Comparison of ENCODE assay signal across 8 cellular contexts in genomic region chr4:83455300-83456183, GRCh38. TPM values are rescaled to one million over a fixed set of nuclear protein-coding genes. Genes with fewer than 3 reads are reported as not detected.
DNase-seq lines count a peak whose midpoint lies in the region; ATAC-seq and TF ChIP-seq lines count a peak whose summit lies in the region.

A gene with protein sequence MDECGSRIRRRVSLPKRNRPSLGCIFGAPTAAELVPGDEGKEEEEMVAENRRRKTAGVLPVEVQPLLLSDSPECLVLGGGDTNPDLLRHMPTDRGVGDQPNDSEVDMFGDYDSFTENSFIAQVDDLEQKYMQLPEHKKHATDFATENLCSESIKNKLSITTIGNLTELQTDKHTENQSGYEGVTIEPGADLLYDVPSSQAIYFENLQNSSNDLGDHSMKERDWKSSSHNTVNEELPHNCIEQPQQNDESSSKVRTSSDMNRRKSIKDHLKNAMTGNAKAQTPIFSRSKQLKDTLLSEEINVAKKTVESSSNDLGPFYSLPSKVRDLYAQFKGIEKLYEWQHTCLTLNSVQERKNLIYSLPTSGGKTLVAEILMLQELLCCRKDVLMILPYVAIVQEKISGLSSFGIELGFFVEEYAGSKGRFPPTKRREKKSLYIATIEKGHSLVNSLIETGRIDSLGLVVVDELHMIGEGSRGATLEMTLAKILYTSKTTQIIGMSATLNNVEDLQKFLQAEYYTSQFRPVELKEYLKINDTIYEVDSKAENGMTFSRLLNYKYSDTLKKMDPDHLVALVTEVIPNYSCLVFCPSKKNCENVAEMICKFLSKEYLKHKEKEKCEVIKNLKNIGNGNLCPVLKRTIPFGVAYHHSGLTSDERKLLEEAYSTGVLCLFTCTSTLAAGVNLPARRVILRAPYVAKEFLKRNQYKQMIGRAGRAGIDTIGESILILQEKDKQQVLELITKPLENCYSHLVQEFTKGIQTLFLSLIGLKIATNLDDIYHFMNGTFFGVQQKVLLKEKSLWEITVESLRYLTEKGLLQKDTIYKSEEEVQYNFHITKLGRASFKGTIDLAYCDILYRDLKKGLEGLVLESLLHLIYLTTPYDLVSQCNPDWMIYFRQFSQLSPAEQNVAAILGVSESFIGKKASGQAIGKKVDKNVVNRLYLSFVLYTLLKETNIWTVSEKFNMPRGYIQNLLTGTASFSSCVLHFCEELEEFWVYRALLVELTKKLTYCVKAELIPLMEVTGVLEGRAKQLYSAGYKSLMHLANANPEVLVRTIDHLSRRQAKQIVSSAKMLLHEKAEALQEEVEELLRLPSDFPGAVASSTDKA (minus strand): TSS chr4:83455823. CDS start chr4:83455693, 130 bp downstream.
MRPS18C (plus strand) TSS chr4:83456058; CDS start chr4:83456078, 20 bp downstream.

- H3K36me3 Mint-ChIP-seq in activated CD4-positive, alpha-beta T cell treated with anti-CD3 and anti-CD28 coated beads, Interleukin-2, amount 10 ng/mL, durations not matched to agents 24 days and 14 days (ENCODE audit: low read depth): peaks cover 54% of the 10 kb centered on the region

- intact Hi-C loops in activated CD4-positive, alpha-beta T cell treated with anti-CD3 and anti-CD28 coated beads, Interleukin-2, amount 10 ng/mL, durations not matched to agents 24 days and 14 days (cut with micrococcal nuclease): loop anchor here (1.0 to 5.0 kb wide), 10 partner anchors 30 to 1083 kb away; partner anchors contain the start of genes ABRAXAS1, COQ2, HNRNPD and PLAC8
- intact Hi-C loops in colonic mucosa (cut with DNase I): loop anchor here (10.0 kb wide), 1 partner anchor 171 kb away; the partner anchor contains the start of gene COQ2

- H3K9me3 ChIP-seq in colonic mucosa: no peaks in the 10 kb centered on the region

- ATAC-seq in GM19328 (IDR thresholded peaks at IDR 0.05; ENCODE audit: unreplicated experiment): peak; percentile 97
- peak; percentile 95 for ATAC-seq in HG03520 (IDR thresholded peaks at IDR 0.05; ENCODE audit: unreplicated experiment)

- H3K9me3 Mint-ChIP-seq in activated CD4-positive, alpha-beta T cell treated with anti-CD3 and anti-CD28 coated beads, Interleukin-2, amount 10 ng/mL, durations not matched to agents 24 days and 14 days: no peaks in the 10 kb centered on the region

- DNase-seq in NCI-H526 treated with DMSO at 0.1 percent for 48 hours (lab: John Stamatoyannopoulos, UW) (peak; percentile 91), colonic mucosa (peak; percentile 98)
- peak; percentile 98 for DNase-seq in activated CD4-positive, alpha-beta T cell treated with anti-CD3 and anti-CD28 coated beads, Interleukin-2, amount 10 ng/mL, durations not matched to agents 24 days and 14 days
- peak; percentile 80 to 86 for DNase-seq in stimulated activated CD4-positive, alpha-beta T cell treated with anti-CD3 and anti-CD28 coated beads, Interleukin-1b, Interleukin-23, amount 100 ng/mL, for 4 hours (ENCODE audit: low read depth in 2 of 2)

- H3K27me3 Mint-ChIP-seq in activated CD4-positive, alpha-beta T cell treated with anti-CD3 and anti-CD28 coated beads, Interleukin-2, amount 10 ng/mL, durations not matched to agents 24 days and 14 days: no peaks in the 10 kb centered on the region

- H3K4me3 ChIP-seq in colonic mucosa: peak within 1 kb of the TSS; percentile 66

- H3K36me3 ChIP-seq in colonic mucosa: no peaks in the 10 kb centered on the region

- H3K4me1 ChIP-seq in colonic mucosa: peaks cover 4% of the 10 kb centered on the region

- H3K27ac Mint-ChIP-seq in activated CD4-positive, alpha-beta T cell treated with anti-CD3 and anti-CD28 coated beads, Interleukin-2, amount 10 ng/mL, durations not matched to agents 24 days and 14 days: peak within 1 kb of the TSS; percentile 100

- peak within 1 kb of the TSS; percentile 81 to 99 for H3K9ac ChIP-seq in colonic mucosa (ENCODE audit: low read depth in 2 of 2, low read length in 2 of 2)

- H3K4me3 Mint-ChIP-seq in activated CD4-positive, alpha-beta T cell treated with anti-CD3 and anti-CD28 coated beads, Interleukin-2, amount 10 ng/mL, durations not matched to agents 24 days and 14 days: peak within 1 kb of the TSS; percentile 99

- peak within 1 kb of the TSS; percentile 95 for H3K27ac ChIP-seq in C4-2B
- H3K27ac ChIP-seq in colonic mucosa: peak within 1 kb of the TSS; percentile 89
- H3K27ac ChIP-seq in layer of hippocampus (ENCODE audit: low read depth, low read length): peak within 1 kb of the TSS; percentile 86

- H3K27me3 ChIP-seq in colonic mucosa: no peaks in the 10 kb centered on the region
- H3K27me3 ChIP-seq in layer of hippocampus (ENCODE audit: control insufficient read depth, insufficient read depth, low read length): no peaks in the 10 kb centered on the region

- peaks cover 26% of the 10 kb centered on the region for H3K4me1 Mint-ChIP-seq in activated CD4-positive, alpha-beta T cell treated with anti-CD3 and anti-CD28 coated beads, Interleukin-2, amount 10 ng/mL, durations not matched to agents 24 days and 14 days

- TF ChIP-seq CTCF in C4-2B (conservative IDR thresholded peaks at IDR 0.05): no peak; the same call in 1 of the 2 replicates
- no peak for TF ChIP-seq CTCF in colonic mucosa (IDR thresholded peaks at IDR 0.05)

RNA-seq across cellular contexts. Expression of the first gene that starts in this region (rescaled TPM):
- total RNA-seq in activated CD4-positive, alpha-beta T cell treated with anti-CD3 and anti-CD28 coated beads, Interleukin-2, amount 10 ng/mL, durations not matched to agents 24 days and 14 days: 9.1 and 11.4 TPM in 2 replicates
- 10 to 100 TPM; 11.0 to 11.7 TPM for total RNA-seq in colonic mucosa

RNA-seq across cellular contexts. Expression of gene MRPS18C, which starts in this region (rescaled TPM):
- total RNA-seq in activated CD4-positive, alpha-beta T cell treated with anti-CD3 and anti-CD28 coated beads, Interleukin-2, amount 10 ng/mL, durations not matched to agents 24 days and 14 days: 83.9 and 86.6 TPM in 2 replicates
- total RNA-seq in colonic mucosa: 10 to 100 TPM; 38.2 to 57.6 TPM

Comparison
In these comparisons a context has a peak if more than half of its experiments do, and no peak if none do; other contexts are left out.
1. Peak in every context shown above with its lines: DNase-seq, ATAC-seq, H3K4me3 ChIP-seq and H3K27ac ChIP-seq.